Comparison of ENCODE assay signal across 15 cellular contexts in the genomic region with DNA sequence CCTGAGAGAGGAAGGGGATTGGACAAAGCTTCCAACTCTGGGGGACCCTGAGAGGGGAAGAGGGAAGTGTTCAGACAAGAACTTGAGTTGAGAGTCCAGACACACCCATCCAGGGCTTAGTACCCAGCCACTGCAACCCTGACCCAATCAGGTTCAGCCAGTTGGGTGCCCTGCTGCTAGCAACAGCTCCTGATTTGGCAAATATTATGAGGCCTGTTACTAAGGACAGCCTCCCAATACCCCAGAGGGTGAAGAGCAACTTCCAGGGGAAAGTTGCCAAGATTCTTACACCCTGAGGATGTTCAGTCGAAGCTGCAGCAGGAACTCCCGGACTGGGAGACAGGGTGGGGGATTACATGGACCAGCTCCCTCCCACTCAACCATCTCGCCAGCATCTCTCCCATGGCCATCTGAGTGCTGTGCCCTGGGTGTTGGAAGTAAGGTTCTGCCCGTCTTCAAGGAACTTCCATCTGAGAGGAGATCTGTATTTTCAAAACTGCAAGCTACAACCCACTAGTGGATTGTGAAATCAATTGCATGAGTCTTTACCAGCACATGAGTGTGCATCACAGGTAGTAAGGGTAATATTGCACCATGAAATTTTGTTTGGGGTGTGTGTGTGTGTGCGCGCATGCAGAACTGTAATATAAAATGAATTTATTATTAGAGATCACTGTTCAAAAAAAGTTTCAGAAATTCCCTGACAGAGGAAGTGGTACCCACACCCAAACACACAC. TPM values are rescaled to one million over a fixed set of nuclear protein-coding genes. Genes with fewer than 3 reads are reported as not detected.
A peak's percentile ranks its signal among the peaks of the same experiment; 100 is the strongest.
DNase-seq lines count a peak whose midpoint lies in the region; ATAC-seq and TF ChIP-seq lines count a peak whose summit lies in the region.
"Had no signal": no experiment of that assay in that cellular context is flagged by ENCODE, and none has a peak within 500 bp of the region (broad histone marks: within the 10 kb centered on the region; RNA-seq: fewer than 3 reads in every experiment).

No MANE protein-coding gene starts in this region.

- WGBS in heart right ventricle, 2 donors, result 57 to 60% methylated on average over 6 of the region's 6 CpGs
- WGBS in suprapubic skin, result 59% methylated on average over 5 of the region's 6 CpGs

- H3K36me3 ChIP-seq in heart right ventricle (no peaks in the 10 kb centered on the region), suprapubic skin (no peaks in the 10 kb centered on the region)
- H3K36me3 ChIP-seq: SJCRH30 had no signal

- no peak for TF ChIP-seq POLR2A in suprapubic skin (IDR thresholded peaks at IDR 0.05)

- H3K27me3 ChIP-seq in heart right ventricle, result peaks cover 0 to 7% (median 0%) of the 10 kb centered on the region in 7 donors
- H3K27me3 ChIP-seq in suprapubic skin, result no peaks in the 10 kb centered on the region
- H3K27me3 ChIP-seq: SJCRH30 had no signal

- no peak for TF ChIP-seq EP300 in suprapubic skin (IDR thresholded peaks at IDR 0.05)

- TF ChIP-seq CTCF in heart right ventricle (IDR thresholded peaks at IDR 0.05) (no peak), suprapubic skin (IDR thresholded peaks at IDR 0.05) (no peak)

- H3K4me1 ChIP-seq in heart right ventricle (peaks cover 0 to 3% (median 0%) of the 10 kb centered on the region in 9 donors), suprapubic skin (peaks cover 36% of the 10 kb centered on the region)
- H3K4me1 ChIP-seq: SJCRH30 had no signal

- peaks cover 0 to under 1% (median 0%) of the 10 kb centered on the region in 11 donors for H3K9me3 ChIP-seq in heart right ventricle
- H3K9me3 ChIP-seq in suprapubic skin, result no peaks in the 10 kb centered on the region
- H3K9me3 ChIP-seq: SJCRH30 had no signal

- peak in 6 of 8 donors; percentile 50 to 94 (median 73) for ATAC-seq in heart right ventricle

- H3K4me3 ChIP-seq in heart right ventricle (no peak overlapping the region), suprapubic skin (no peak overlapping the region)
- H3K4me3 ChIP-seq: SJCRH30 had no signal

- no peak overlapping the region for H3K27ac ChIP-seq in heart right ventricle
- peak overlapping the region; percentile 76 for H3K27ac ChIP-seq in suprapubic skin
- H3K27ac ChIP-seq: SJCRH30 had no signal

- intact Hi-C loops in heart right ventricle (cut with DNase I), result loop anchor here in 5 of 10 donors (5.0 to 10.0 kb wide), 2 partner anchors 195 to 488 kb away; no protein-coding TSS in a partner anchor

- DNase-seq in NCI-H2171 treated with DMSO at 0.1 percent for 48 hours (lab: John Stamatoyannopoulos, UW) (peak; percentile 23), NCI-H2171 (lab: John Stamatoyannopoulos, UW) (no peak), amniotic epithelial cell (ENCODE audit: low read depth) (peak; percentile 75), heart right ventricle (no peak), suprapubic skin (ENCODE audit: low spot score in 2 of 2) (no peak), SW 1271 (lab: John Stamatoyannopoulos, UW) (no peak), NCI-H2107 treated with DMSO at 0.1 percent for 48 hours (lab: John Stamatoyannopoulos, UW; ENCODE audit: unreplicated experiment) (no peak)
- no peak for DNase-seq in stimulated activated CD4-positive, alpha-beta T cell treated with anti-CD3 and anti-CD28 coated beads, Interleukin-4, amount 100 ng/mL, for 24 hours
- DNase-seq: activated CD4-positive, alpha-beta T cell treated with anti-CD3 and anti-CD28 coated beads, Interleukin-2, amount 50 U/mL, for 1 hour; activated naive CD4-positive, alpha-beta T cell; effector CD4-positive, alpha-beta T cell; NCI-H1694; SJCRH30; stimulated activated CD4-positive, alpha-beta T cell treated with anti-CD3 and anti-CD28 coated beads, Interleukin-4, amount 100 ng/mL, for 1 hour had no signal

RNA-seq across cellular contexts. Expression of a gene that starts 11.5 kb away (rescaled TPM):
- not detected for total RNA-seq in heart right ventricle
- under 1 TPM in 1 of 2 donors, not detected in 1; 0.07 TPM for polyA plus RNA-seq in heart right ventricle
- 100 to 1,000 TPM in 1 of 4 donors, 10 to 100 TPM in 3; 48.9 to 115 (median 80.0) TPM for total RNA-seq in suprapubic skin
- total RNA-seq: SJCRH30, subcutaneous adipose tissue had no signal

RNA-seq across cellular contexts. Expression of a gene that starts 26.2 kb away (rescaled TPM):
- total RNA-seq in heart right ventricle (not detected), suprapubic skin (100 to 1,000 TPM in 3 of 4 donors, 10 to 100 TPM in 1; 48.8 to 202 (median 156) TPM)
- polyA plus RNA-seq in heart right ventricle, result under 1 TPM in 1 of 2 donors, not detected in 1; 0.30 TPM
- total RNA-seq: SJCRH30 had no signal

RNA-seq across cellular contexts. Expression of a gene that starts 44.6 kb away (rescaled TPM):
- total RNA-seq in heart right ventricle (100 to 1,000 TPM in 6 of 10 donors, 10 to 100 TPM in 4; 52.1 to 150 (median 109) TPM), suprapubic skin (10 to 100 TPM; 49.4 to 93.7 (median 65.9) TPM)
- 100 to 1,000 TPM; 153 to 161 TPM for polyA plus RNA-seq in heart right ventricle

RNA-seq across cellular contexts. Expression of a gene that starts 46.4 kb away (rescaled TPM):
- total RNA-seq in heart right ventricle (not detected), suprapubic skin (1 to 10 TPM in 2 of 4 donors, under 1 TPM in 2; 0.32 to 1.6 (median 0.76) TPM)
- 1 to 10 TPM in 1 of 2 donors, not detected in 1; 2.5 TPM for polyA plus RNA-seq in heart right ventricle
- total RNA-seq: SJCRH30, subcutaneous adipose tissue had no signal

Comparison
In these comparisons a context has a peak if more than half of its experiments do, and no peak if none do; other contexts are left out.
1. DNase-seq: peak in NCI-H2171 treated with DMSO at 0.1 percent for 48 hours (single experiment) and amniotic epithelial cell (single experiment); none in NCI-H2171 (single experiment), heart right ventricle (0 of 2), suprapubic skin (0 of 2), SW 1271 (0 of 2), stimulated activated CD4-positive, alpha-beta T cell treated with anti-CD3 and anti-CD28 coated beads, Interleukin-4, amount 100 ng/mL, for 24 hours (single experiment) and NCI-H2107 treated with DMSO at 0.1 percent for 48 hours (single experiment).
2. RNA of a gene that starts 11.5 kb away (total RNA-seq): 48.9 to 115 TPM in suprapubic skin; not detected in heart right ventricle; every median in the first group is over 10 times any median in the second.
3. RNA of a gene that starts 26.2 kb away (total RNA-seq): 48.8 to 202 TPM in suprapubic skin; not detected in heart right ventricle; every median in the first group is over 10 times any median in the second.